ENCODE assay signal across 28 cellular contexts in genomic region chr20:53186630-53187029, GRCh38.
DNase-seq lines count a peak whose midpoint lies in the region; ATAC-seq and TF ChIP-seq lines count a peak whose summit lies in the region.
"Had no signal": no experiment of that assay in that cellular context is flagged by ENCODE, and none has a peak within 500 bp of the region (broad histone marks: within the 10 kb centered on the region; RNA-seq: fewer than 3 reads in every experiment).

No MANE protein-coding gene starts in this region.

- H3K36me3 Mint-ChIP-seq in endodermal cell (ENCODE audit: low read depth) (no peaks in the 10 kb centered on the region), type B pancreatic cell (peaks cover 9% of the 10 kb centered on the region)
- H3K36me3 Mint-ChIP-seq: brain; naive thymus-derived CD8-positive, alpha-beta T cell had no signal

- H3K9me3 ChIP-seq in endodermal cell (ENCODE audit: control insufficient read depth, low read length) = no peaks in the 10 kb centered on the region
- H3K9me3 ChIP-seq: esophagus squamous epithelium, MG63, tibial nerve had no signal

- DNase-seq in NCI-H146 (lab: John Stamatoyannopoulos, UW) = peak; percentile 14
- DNase-seq in NCI-H146 treated with DMSO at 0.1 percent for 48 hours (lab: John Stamatoyannopoulos, UW; ENCODE audit: unreplicated experiment) = no peak
- peak; percentile 64 for DNase-seq in NCI-H69 (lab: John Stamatoyannopoulos, UW)
- DNase-seq in endodermal cell = no peak
- DNase-seq in type B pancreatic cell (ENCODE audit: extremely low spot score, unreplicated experiment) = no peak
- DNase-seq in MV-4-11 (lab: John Stamatoyannopoulos, UW) = no peak
- no peak for DNase-seq in SHP77 (lab: John Stamatoyannopoulos, UW)
- DNase-seq: activated CD4-positive, alpha-beta memory T cell treated with anti-CD3 and anti-CD28 coated beads, Interleukin-2, amount 10 ng/mL, durations not matched to agents 7 days and 5 days; amniotic stem cell; cerebellar nuclear complex; esophagus squamous epithelium; foreskin keratinocyte; GDM1; head of caudate nucleus; KBM-7; MG63; naive thymus-derived CD8-positive, alpha-beta T cell; NCI-H446 treated with DMSO at 0.1 percent for 48 hours; PC-9; stimulated activated CD4-positive, alpha-beta T cell treated with anti-CD3 and anti-CD28 coated beads, Interleukin-4, amount 100 ng/mL, for 4 hours had no signal

- H3K9me3 Mint-ChIP-seq in endodermal cell (no peaks in the 10 kb centered on the region), type B pancreatic cell (no peaks in the 10 kb centered on the region)
- H3K9me3 Mint-ChIP-seq: activated CD4-positive, alpha-beta memory T cell treated with anti-CD3 and anti-CD28 coated beads, Interleukin-2, amount 10 ng/mL, durations not matched to agents 7 days and 5 days; activated T-helper 2 cell treated with anti-CD3 and anti-CD28 coated beads, Interferon-gamma antibody, Interleukin-2, Interleukin-4, amounts not matched to agents 10 μg/mL and 5 μg/mL and 100 μg/mL, durations not matched to agents 14 hours and 24 hours and 36 hours; brain; naive thymus-derived CD8-positive, alpha-beta T cell had no signal

- H3K4me1 Mint-ChIP-seq in endodermal cell (no peaks in the 10 kb centered on the region), type B pancreatic cell (ENCODE audit: unreplicated experiment) (peaks cover 32% of the 10 kb centered on the region)
- H3K4me1 Mint-ChIP-seq: activated CD4-positive, alpha-beta memory T cell treated with anti-CD3 and anti-CD28 coated beads, Interleukin-2, amount 10 ng/mL, durations not matched to agents 7 days and 5 days had no signal

- ATAC-seq in GM21717 (IDR thresholded peaks at IDR 0.05; ENCODE audit: unreplicated experiment) = no peak
- ATAC-seq: foreskin keratinocyte; naive thymus-derived CD8-positive, alpha-beta T cell; Right ventricle myocardium inferior had no signal

- H3K27ac ChIP-seq in endodermal cell (ENCODE audit: low read depth, low read length) = no peak overlapping the region
- H3K27ac ChIP-seq: 22Rv1, esophagus squamous epithelium, foreskin keratinocyte, PC-9, tibial nerve had no signal

- H3K27ac Mint-ChIP-seq in endodermal cell = no peak overlapping the region
- H3K27ac Mint-ChIP-seq in type B pancreatic cell = no peak overlapping the region
- H3K27ac Mint-ChIP-seq: activated CD4-positive, alpha-beta memory T cell treated with anti-CD3 and anti-CD28 coated beads, Interleukin-2, amount 10 ng/mL, durations not matched to agents 7 days and 5 days; activated naive CD4-positive, alpha-beta T cell treated with anti-CD3 and anti-CD28 coated beads, Interleukin-2, amount 50 U/mL, for 24 hours; activated T-helper 2 cell treated with anti-CD3 and anti-CD28 coated beads, Interferon-gamma antibody, Interleukin-2, Interleukin-4, amounts not matched to agents 10 μg/mL and 5 μg/mL and 100 μg/mL, durations not matched to agents 14 hours and 24 hours and 36 hours had no signal

- H3K4me3 Mint-ChIP-seq in endodermal cell (no peak overlapping the region), type B pancreatic cell (no peak overlapping the region)
- H3K4me3 Mint-ChIP-seq: activated CD4-positive, alpha-beta memory T cell treated with anti-CD3 and anti-CD28 coated beads, Interleukin-2, amount 10 ng/mL, durations not matched to agents 7 days and 5 days; activated naive CD4-positive, alpha-beta T cell treated with anti-CD3 and anti-CD28 coated beads, Interleukin-2, amount 50 U/mL, for 24 hours; brain; naive thymus-derived CD8-positive, alpha-beta T cell had no signal

- no peaks in the 10 kb centered on the region for H3K4me1 ChIP-seq in endodermal cell (ENCODE audit: control insufficient read depth, insufficient read depth, low read length)
- H3K4me1 ChIP-seq: esophagus squamous epithelium, foreskin keratinocyte, tibial nerve had no signal

- H3K9ac ChIP-seq in endodermal cell (ENCODE audit: extremely low read depth, low read length, poor library complexity, severe bottlenecking) = no peak overlapping the region

- H3K27me3 Mint-ChIP-seq in endodermal cell (ENCODE audit: insufficient read depth) (no peaks in the 10 kb centered on the region), type B pancreatic cell (peaks cover 3% of the 10 kb centered on the region)
- H3K27me3 Mint-ChIP-seq: activated naive CD4-positive, alpha-beta T cell treated with anti-CD3 and anti-CD28 coated beads, Interleukin-2, amount 50 U/mL, for 24 hours had no signal

- H3K27me3 ChIP-seq in endodermal cell (ENCODE audit: control insufficient read depth, insufficient read depth, low read length, poor library complexity, severe bottlenecking) = no peaks in the 10 kb centered on the region
- H3K27me3 ChIP-seq: foreskin keratinocyte, tibial nerve had no signal

- TF ChIP-seq CTCF in endodermal cell (conservative IDR thresholded peaks at IDR 0.05) (peak; percentile 54), type B pancreatic cell (conservative IDR thresholded peaks at IDR 0.05) (peak; percentile 33)

- WGBS in endodermal cell (ENCODE audit: insufficient coverage in 1 of 2, insufficient read length in 1 of 2), 2 experiments = 79 to 80% methylated on average over 1 to 4 of the region's 6 CpGs

- H3K4me3 ChIP-seq in endodermal cell (ENCODE audit: low read length) = no peak overlapping the region
- H3K4me3 ChIP-seq: esophagus squamous epithelium, lung, MG63, PC-9, tibial nerve had no signal

- H3K36me3 ChIP-seq in endodermal cell (ENCODE audit: control insufficient read depth, insufficient read depth, low read length) = no peaks in the 10 kb centered on the region
- H3K36me3 ChIP-seq: esophagus squamous epithelium, MG63, tibial nerve had no signal

Comparison
In these comparisons a context has a peak if more than half of its experiments do, and no peak if none do; other contexts are left out.
1. DNase-seq: peak in NCI-H146 (single experiment) and NCI-H69 (single experiment); none in NCI-H146 treated with DMSO at 0.1 percent for 48 hours (single experiment), endodermal cell (single experiment), type B pancreatic cell (single experiment), MV-4-11 (single experiment) and SHP77 (0 of 2).